In the genomic region with DNA sequence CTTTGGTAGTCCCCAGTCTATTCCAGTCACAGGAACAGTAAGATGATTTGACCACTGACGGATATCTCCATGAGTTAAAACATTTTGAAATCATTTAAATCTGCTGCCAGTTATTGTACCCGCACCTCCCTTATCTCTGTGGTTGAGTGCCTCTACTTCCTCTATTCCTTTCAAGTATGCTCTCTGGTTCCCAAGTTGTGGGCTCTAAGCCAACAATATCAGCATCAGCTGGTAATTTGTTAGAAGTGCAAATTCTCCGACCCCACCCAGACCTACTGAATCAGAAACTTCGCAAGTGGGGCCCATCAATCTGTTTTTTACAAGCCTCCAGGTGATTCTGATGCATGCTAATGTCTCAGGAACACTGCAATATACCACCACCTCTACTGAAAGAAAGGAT, we compare ENCODE assay signal across 1 cellular context.
TF ChIP-seq lines count a peak whose summit lies in the region.

No MANE protein-coding gene starts in this region.

TF ChIP-seq in WTC11, 78 proteins besides CTCF, POLR2A, EP300 and RAD21 (continued from another document):
- TF ChIP-seq, protein P1, sequence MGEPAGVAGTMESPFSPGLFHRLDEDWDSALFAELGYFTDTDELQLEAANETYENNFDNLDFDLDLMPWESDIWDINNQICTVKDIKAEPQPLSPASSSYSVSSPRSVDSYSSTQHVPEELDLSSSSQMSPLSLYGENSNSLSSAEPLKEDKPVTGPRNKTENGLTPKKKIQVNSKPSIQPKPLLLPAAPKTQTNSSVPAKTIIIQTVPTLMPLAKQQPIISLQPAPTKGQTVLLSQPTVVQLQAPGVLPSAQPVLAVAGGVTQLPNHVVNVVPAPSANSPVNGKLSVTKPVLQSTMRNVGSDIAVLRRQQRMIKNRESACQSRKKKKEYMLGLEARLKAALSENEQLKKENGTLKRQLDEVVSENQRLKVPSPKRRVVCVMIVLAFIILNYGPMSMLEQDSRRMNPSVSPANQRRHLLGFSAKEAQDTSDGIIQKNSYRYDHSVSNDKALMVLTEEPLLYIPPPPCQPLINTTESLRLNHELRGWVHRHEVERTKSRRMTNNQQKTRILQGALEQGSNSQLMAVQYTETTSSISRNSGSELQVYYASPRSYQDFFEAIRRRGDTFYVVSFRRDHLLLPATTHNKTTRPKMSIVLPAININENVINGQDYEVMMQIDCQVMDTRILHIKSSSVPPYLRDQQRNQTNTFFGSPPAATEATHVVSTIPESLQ (CRISPR knock-in tag; IDR thresholded peaks at IDR 0.05) = no peak
- no peak for TF ChIP-seq NR1H2 (CRISPR knock-in tag; IDR thresholded peaks at IDR 0.05)
- no peak for TF ChIP-seq JUN (CRISPR knock-in tag; IDR thresholded peaks at IDR 0.05)
- TF ChIP-seq, protein P2, sequence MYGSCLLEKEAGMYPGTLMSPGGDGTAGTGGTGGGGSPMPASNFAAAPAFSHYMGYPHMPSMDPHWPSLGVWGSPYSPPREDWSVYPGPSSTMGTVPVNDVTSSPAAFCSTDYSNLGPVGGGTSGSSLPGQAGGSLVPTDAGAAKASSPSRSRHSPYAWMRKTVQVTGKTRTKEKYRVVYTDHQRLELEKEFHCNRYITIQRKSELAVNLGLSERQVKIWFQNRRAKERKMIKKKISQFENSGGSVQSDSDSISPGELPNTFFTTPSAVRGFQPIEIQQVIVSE (CRISPR knock-in tag; IDR thresholded peaks at IDR 0.05; ENCODE audit: borderline replicate concordance) = no peak
